ENCODE assay signal across 8 cellular contexts in genomic region chr12:30694971-30695326, GRCh38. TPM values are rescaled to one million over a fixed set of nuclear protein-coding genes. Genes with fewer than 3 reads are reported as not detected.
DNase-seq lines count a peak whose midpoint lies in the region; ATAC-seq and TF ChIP-seq lines count a peak whose summit lies in the region.

No MANE protein-coding gene starts in this region.

- H3K27ac Mint-ChIP-seq in activated CD4-positive, alpha-beta T cell treated with anti-CD3 and anti-CD28 coated beads, Interleukin-2, amount 10 ng/mL, durations not matched to agents 7 days and 5 days: peak overlapping the region; percentile 86
- H3K27ac Mint-ChIP-seq in natural killer cell treated with Interleukin-12 subunit alpha and Interleukin-12 subunit beta and Interleukin-15 and Interleukin-18, amount 100 ng/mL, for 72 hours: peak overlapping the region; percentile 96 to 99

- H3K4me1 Mint-ChIP-seq in activated CD4-positive, alpha-beta T cell treated with anti-CD3 and anti-CD28 coated beads, Interleukin-2, amount 10 ng/mL, durations not matched to agents 7 days and 5 days: peaks cover 39% of the 10 kb centered on the region
- peaks cover 41 to 44% of the 10 kb centered on the region in 2 donors for H3K4me1 Mint-ChIP-seq in natural killer cell treated with Interleukin-12 subunit alpha and Interleukin-12 subunit beta and Interleukin-15 and Interleukin-18, amount 100 ng/mL, for 72 hours (ENCODE audit: low read depth in 2 of 2)

- CTCF ChIA-PET in activated CD4-positive, alpha-beta T cell treated with anti-CD3 and anti-CD28 coated beads, Interleukin-2, amount 10 ng/mL, durations not matched to agents 7 days and 5 days (lab: Charles Lee): interaction anchor here (1.1 to 1.3 kb wide), 3 partner anchors 22 to 96 kb away, joined by 3 read pairs; no protein-coding TSS in a partner anchor

- H3K4me3 Mint-ChIP-seq in activated CD4-positive, alpha-beta T cell treated with anti-CD3 and anti-CD28 coated beads, Interleukin-2, amount 10 ng/mL, durations not matched to agents 7 days and 5 days: peak overlapping the region; percentile 99
- H3K4me3 Mint-ChIP-seq in natural killer cell treated with Interleukin-12 subunit alpha and Interleukin-12 subunit beta and Interleukin-15 and Interleukin-18, amount 100 ng/mL, for 72 hours: peak overlapping the region; percentile 91

- peak overlapping the region; percentile 98 for H3K4me3 ChIP-seq in fibroblast of pulmonary artery (replicated peaks; ENCODE audit: low read depth, low read length)

- peaks cover 13% of the 10 kb centered on the region for H3K36me3 Mint-ChIP-seq in activated CD4-positive, alpha-beta T cell treated with anti-CD3 and anti-CD28 coated beads, Interleukin-2, amount 10 ng/mL, durations not matched to agents 7 days and 5 days (ENCODE audit: low read depth)
- no peaks in the 10 kb centered on the region for H3K36me3 Mint-ChIP-seq in natural killer cell treated with Interleukin-12 subunit alpha and Interleukin-12 subunit beta and Interleukin-15 and Interleukin-18, amount 100 ng/mL, for 72 hours

- DNase-seq in DMS53 (lab: John Stamatoyannopoulos, UW) (peak; percentile 90), LHCN-M2 (ENCODE audit: low read depth) (peak; percentile 41), fibroblast of pulmonary artery (ENCODE audit: low read depth) (peak; percentile 45), NCI-H1048 (lab: John Stamatoyannopoulos, UW) (no peak)
- DNase-seq in activated CD4-positive, alpha-beta T cell treated with anti-CD3 and anti-CD28 coated beads, Interleukin-2, amount 10 ng/mL, durations not matched to agents 7 days and 5 days: peak; percentile 11
- DNase-seq in natural killer cell treated with Interleukin-12 subunit alpha and Interleukin-12 subunit beta and Interleukin-15 and Interleukin-18, amount 100 ng/mL, for 72 hours (ENCODE audit: low spot score): no peak

- no peaks in the 10 kb centered on the region for H3K9me3 Mint-ChIP-seq in activated CD4-positive, alpha-beta T cell treated with anti-CD3 and anti-CD28 coated beads, Interleukin-2, amount 10 ng/mL, durations not matched to agents 7 days and 5 days
- H3K9me3 Mint-ChIP-seq in natural killer cell treated with Interleukin-12 subunit alpha and Interleukin-12 subunit beta and Interleukin-15 and Interleukin-18, amount 100 ng/mL, for 72 hours: no peaks in the 10 kb centered on the region

- TF ChIP-seq CTCF in fibroblast of pulmonary artery (IDR thresholded peaks at IDR 0.05; ENCODE audit: low read length, missing control alignments): peak; percentile 5

- ATAC-seq in GM21381 (IDR thresholded peaks at IDR 0.05; ENCODE audit: unreplicated experiment) (peak; percentile 30), HG02571 (IDR thresholded peaks at IDR 0.05; ENCODE audit: unreplicated experiment) (no peak)
- no peak for ATAC-seq in natural killer cell treated with Interleukin-12 subunit alpha and Interleukin-12 subunit beta and Interleukin-15 and Interleukin-18, amount 100 ng/mL, for 72 hours

- peaks cover 6% of the 10 kb centered on the region for H3K27me3 Mint-ChIP-seq in activated CD4-positive, alpha-beta T cell treated with anti-CD3 and anti-CD28 coated beads, Interleukin-2, amount 10 ng/mL, durations not matched to agents 7 days and 5 days
- H3K27me3 Mint-ChIP-seq in natural killer cell treated with Interleukin-12 subunit alpha and Interleukin-12 subunit beta and Interleukin-15 and Interleukin-18, amount 100 ng/mL, for 72 hours: peaks cover 3 to 8% of the 10 kb centered on the region in 2 donors

- POLR2A ChIA-PET in activated CD4-positive, alpha-beta T cell treated with anti-CD3 and anti-CD28 coated beads, Interleukin-2, amount 10 ng/mL, durations not matched to agents 7 days and 5 days (lab: Charles Lee): interaction anchor here (0.9 kb wide), 1 partner anchor 59 kb away, joined by 3 read pairs; no protein-coding TSS in a partner anchor

RNA-seq across cellular contexts. Expression of gene IPO8, which starts 0.7 kb away (rescaled TPM):
- 24.4 and 35.6 TPM in 2 replicates for total RNA-seq in LHCN-M2 (2014; rRNA removed)
- 14.4 TPM for polyA plus RNA-seq in LHCN-M2 (2012)
- 10 to 100 TPM; 57.4 to 58.2 TPM for total RNA-seq in activated CD4-positive, alpha-beta T cell treated with anti-CD3 and anti-CD28 coated beads, Interleukin-2, amount 10 ng/mL, durations not matched to agents 7 days and 5 days
- total RNA-seq in natural killer cell treated with Interleukin-12 subunit alpha and Interleukin-12 subunit beta and Interleukin-15 and Interleukin-18, amount 100 ng/mL, for 72 hours: 10 to 100 TPM; 40.0 to 49.1 TPM

RNA-seq across cellular contexts. Expression of gene CAPRIN2, which starts 59.8 kb away (rescaled TPM):
- 14.5 and 27.3 TPM in 2 replicates for total RNA-seq in LHCN-M2 (2014; rRNA removed)
- 7.3 TPM for polyA plus RNA-seq in LHCN-M2 (2012)
- total RNA-seq in activated CD4-positive, alpha-beta T cell treated with anti-CD3 and anti-CD28 coated beads, Interleukin-2, amount 10 ng/mL, durations not matched to agents 7 days and 5 days: 10 to 100 TPM; 12.6 to 15.6 TPM
- total RNA-seq in natural killer cell treated with Interleukin-12 subunit alpha and Interleukin-12 subunit beta and Interleukin-15 and Interleukin-18, amount 100 ng/mL, for 72 hours: 10 to 100 TPM; 12.9 to 16.2 TPM

Comparison
In these comparisons a context has a peak if more than half of its experiments do, and no peak if none do; other contexts are left out.
1. DNase-seq: peak in DMS53 (single experiment), LHCN-M2 (single experiment), activated CD4-positive, alpha-beta T cell treated with anti-CD3 and anti-CD28 coated beads, Interleukin-2, amount 10 ng/mL, durations not matched to agents 7 days and 5 days (single experiment) and fibroblast of pulmonary artery (single experiment); none in natural killer cell treated with Interleukin-12 subunit alpha and Interleukin-12 subunit beta and Interleukin-15 and Interleukin-18, amount 100 ng/mL, for 72 hours (single experiment) and NCI-H1048 (single experiment).